Comparison of ENCODE assay signal across 1 cellular context in genomic region chr6:111872521-111873177, GRCh38.
TF ChIP-seq lines count a peak whose summit lies in the region.

No MANE protein-coding gene starts in this region.

TF ChIP-seq in HEK293, 187 proteins besides CTCF, POLR2A, EP300 and RAD21 (continued from another document and continues in another):
- TF ChIP-seq, protein P1, sequence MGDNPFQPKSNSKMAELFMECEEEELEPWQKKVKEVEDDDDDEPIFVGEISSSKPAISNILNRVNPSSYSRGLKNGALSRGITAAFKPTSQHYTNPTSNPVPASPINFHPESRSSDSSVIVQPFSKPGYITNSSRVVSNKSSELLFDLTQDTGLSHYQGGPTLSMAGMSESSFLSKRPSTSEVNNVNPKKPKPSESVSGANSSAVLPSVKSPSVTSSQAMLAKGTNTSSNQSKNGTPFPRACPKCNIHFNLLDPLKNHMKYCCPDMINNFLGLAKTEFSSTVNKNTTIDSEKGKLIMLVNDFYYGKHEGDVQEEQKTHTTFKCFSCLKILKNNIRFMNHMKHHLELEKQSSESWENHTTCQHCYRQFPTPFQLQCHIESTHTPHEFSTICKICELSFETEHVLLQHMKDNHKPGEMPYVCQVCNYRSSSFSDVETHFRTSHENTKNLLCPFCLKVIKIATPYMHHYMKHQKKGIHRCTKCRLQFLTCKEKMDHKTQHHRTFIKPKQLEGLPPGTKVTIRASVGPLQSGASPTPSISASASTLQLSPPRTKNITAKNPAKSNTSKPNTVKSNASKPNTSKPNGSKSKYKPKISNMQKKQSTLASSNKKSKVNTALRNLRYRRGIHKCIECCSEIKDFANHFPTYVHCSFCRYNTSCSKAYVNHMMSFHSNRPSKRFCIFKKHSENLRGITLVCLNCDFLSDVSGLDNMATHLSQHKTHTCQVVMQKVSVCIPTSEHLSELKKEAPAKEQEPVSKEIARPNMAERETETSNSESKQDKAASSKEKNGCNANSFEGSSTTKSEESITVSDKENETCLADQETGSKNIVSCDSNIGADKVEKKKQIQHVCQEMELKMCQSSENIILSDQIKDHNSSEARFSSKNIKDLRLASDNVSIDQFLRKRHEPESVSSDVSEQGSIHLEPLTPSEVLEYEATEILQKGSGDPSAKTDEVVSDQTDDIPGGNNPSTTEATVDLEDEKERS (tag by site-specific recombination; IDR thresholded peaks at IDR 0.05): no peak
- no peak for TF ChIP-seq ZNF837 (tag by site-specific recombination; IDR thresholded peaks at IDR 0.05)
- 0 out of 2 replicates have a peak, but pooled peaks have one; percentile 24 for TF ChIP-seq EGR2 (tag by site-specific recombination; IDR thresholded peaks at IDR 0.05; ENCODE audit: low read depth)
- TF ChIP-seq ZBTB48 (tag by site-specific recombination; IDR thresholded peaks at IDR 0.05): no peak
- TF ChIP-seq ZBTB8A (tag by site-specific recombination; IDR thresholded peaks at IDR 0.05): peak; percentile 89
- TF ChIP-seq GLIS2 (tag by site-specific recombination; IDR thresholded peaks at IDR 0.05): peak; percentile 90
- TF ChIP-seq TCF7L2 (IDR thresholded peaks at IDR 0.05; ENCODE audit: borderline replicate concordance, low read depth, low read length): no peak
- TF ChIP-seq PRDM1 (tag by site-specific recombination; IDR thresholded peaks at IDR 0.05): no peak
- TF ChIP-seq ZFHX2 (tag by site-specific recombination; conservative IDR thresholded peaks at IDR 0.05): peak; percentile 74
- no peak for TF ChIP-seq TRIM28 (IDR thresholded peaks at IDR 0.05; ENCODE audit: borderline replicate concordance, low read length)
- TF ChIP-seq, protein P2, sequence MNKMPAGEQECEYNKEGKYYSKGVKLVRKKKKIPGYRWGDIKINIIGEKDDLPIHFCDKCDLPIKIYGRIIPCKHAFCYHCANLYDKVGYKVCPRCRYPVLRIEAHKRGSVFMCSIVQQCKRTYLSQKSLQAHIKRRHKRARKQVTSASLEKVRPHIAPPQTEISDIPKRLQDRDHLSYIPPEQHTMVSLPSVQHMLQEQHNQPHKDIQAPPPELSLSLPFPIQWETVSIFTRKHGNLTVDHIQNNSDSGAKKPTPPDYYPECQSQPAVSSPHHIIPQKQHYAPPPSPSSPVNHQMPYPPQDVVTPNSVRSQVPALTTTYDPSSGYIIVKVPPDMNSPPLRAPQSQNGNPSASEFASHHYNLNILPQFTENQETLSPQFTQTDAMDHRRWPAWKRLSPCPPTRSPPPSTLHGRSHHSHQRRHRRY (tag by site-specific recombination; IDR thresholded peaks at IDR 0.05): no peak
- no peak for TF ChIP-seq ZNF610 (tag by site-specific recombination; IDR thresholded peaks at IDR 0.05; ENCODE audit: borderline replicate concordance)
- TF ChIP-seq MYNN (tag by site-specific recombination; IDR thresholded peaks at IDR 0.05; ENCODE audit: borderline replicate concordance): no peak
- TF ChIP-seq ZBTB20 (tag by site-specific recombination; IDR thresholded peaks at IDR 0.05): no peak
- no peak for TF ChIP-seq YY1 (tag by site-specific recombination; IDR thresholded peaks at IDR 0.05)
- no peak for TF ChIP-seq ZNF623 (tag by site-specific recombination; IDR thresholded peaks at IDR 0.05)
- TF ChIP-seq HOXC10 (CRISPR knock-in tag; IDR thresholded peaks at IDR 0.05): no peak
- no peak for TF ChIP-seq ZNF555 (tag by site-specific recombination; conservative IDR thresholded peaks at IDR 0.05)
- 0 out of 2 replicates have a peak, but pooled peaks have one; percentile 14 for TF ChIP-seq ZNF423 (tag by site-specific recombination; IDR thresholded peaks at IDR 0.05)
- TF ChIP-seq ZNF19 (tag by site-specific recombination; IDR thresholded peaks at IDR 0.05; ENCODE audit: low read depth): no peak
- 0 out of 2 replicates have a peak, but pooled peaks have one; percentile 53 for TF ChIP-seq ZNF184 (tag by site-specific recombination; IDR thresholded peaks at IDR 0.05)
- TF ChIP-seq ZNF629 (tag by site-specific recombination; IDR thresholded peaks at IDR 0.05): peak; percentile 75
- TF ChIP-seq ZNF2 (tag by site-specific recombination; IDR thresholded peaks at IDR 0.05): no peak
- no peak for TF ChIP-seq ZFP37 (tag by site-specific recombination; IDR thresholded peaks at IDR 0.05)
- TF ChIP-seq ZNF560 (tag by site-specific recombination; IDR thresholded peaks at IDR 0.05; ENCODE audit: borderline replicate concordance): no peak
- no peak for TF ChIP-seq ZNF777 (tag by site-specific recombination; IDR thresholded peaks at IDR 0.05; ENCODE audit: borderline replicate concordance)
- no peak for TF ChIP-seq ZNF169 (tag by site-specific recombination; IDR thresholded peaks at IDR 0.05)
- TF ChIP-seq ZNF701 (tag by site-specific recombination; IDR thresholded peaks at IDR 0.05): no peak
- no peak for TF ChIP-seq HOXA7 (CRISPR knock-in tag; IDR thresholded peaks at IDR 0.05; ENCODE audit: borderline replicate concordance)
- no peak for TF ChIP-seq KLF16 (tag by site-specific recombination; IDR thresholded peaks at IDR 0.05)
- TF ChIP-seq ZNF18 (tag by site-specific recombination; IDR thresholded peaks at IDR 0.05): no peak
- TF ChIP-seq ZNF529 (tag by site-specific recombination; IDR thresholded peaks at IDR 0.05; ENCODE audit: insufficient replicate concordance): no peak
- no peak for TF ChIP-seq ZNF155 (tag by site-specific recombination; IDR thresholded peaks at IDR 0.05)
- TF ChIP-seq, protein P3, sequence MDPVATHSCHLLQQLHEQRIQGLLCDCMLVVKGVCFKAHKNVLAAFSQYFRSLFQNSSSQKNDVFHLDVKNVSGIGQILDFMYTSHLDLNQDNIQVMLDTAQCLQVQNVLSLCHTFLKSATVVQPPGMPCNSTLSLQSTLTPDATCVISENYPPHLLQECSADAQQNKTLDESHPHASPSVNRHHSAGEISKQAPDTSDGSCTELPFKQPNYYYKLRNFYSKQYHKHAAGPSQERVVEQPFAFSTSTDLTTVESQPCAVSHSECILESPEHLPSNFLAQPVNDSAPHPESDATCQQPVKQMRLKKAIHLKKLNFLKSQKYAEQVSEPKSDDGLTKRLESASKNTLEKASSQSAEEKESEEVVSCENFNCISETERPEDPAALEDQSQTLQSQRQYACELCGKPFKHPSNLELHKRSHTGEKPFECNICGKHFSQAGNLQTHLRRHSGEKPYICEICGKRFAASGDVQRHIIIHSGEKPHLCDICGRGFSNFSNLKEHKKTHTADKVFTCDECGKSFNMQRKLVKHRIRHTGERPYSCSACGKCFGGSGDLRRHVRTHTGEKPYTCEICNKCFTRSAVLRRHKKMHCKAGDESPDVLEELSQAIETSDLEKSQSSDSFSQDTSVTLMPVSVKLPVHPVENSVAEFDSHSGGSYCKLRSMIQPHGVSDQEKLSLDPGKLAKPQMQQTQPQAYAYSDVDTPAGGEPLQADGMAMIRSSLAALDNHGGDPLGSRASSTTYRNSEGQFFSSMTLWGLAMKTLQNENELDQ (tag by site-specific recombination; IDR thresholded peaks at IDR 0.05; ENCODE audit: low read depth): no peak
- no peak for TF ChIP-seq ZNF518A (tag by site-specific recombination; conservative IDR thresholded peaks at IDR 0.05; ENCODE audit: low read depth)
- no peak for TF ChIP-seq ZNF747 (tag by site-specific recombination; IDR thresholded peaks at IDR 0.05)
- no peak for TF ChIP-seq BCL6B (tag by site-specific recombination; IDR thresholded peaks at IDR 0.05)
- no peak for TF ChIP-seq MZF1 (tag by site-specific recombination; IDR thresholded peaks at IDR 0.05; ENCODE audit: borderline replicate concordance)
- TF ChIP-seq IKZF3 (tag by site-specific recombination; IDR thresholded peaks at IDR 0.05): no peak; the same call in 1 of the 2 replicates
- TF ChIP-seq ZBTB7A (tag by site-specific recombination; IDR thresholded peaks at IDR 0.05; ENCODE audit: low read depth): no peak
- TF ChIP-seq ZNF544 (tag by site-specific recombination; IDR thresholded peaks at IDR 0.05): no peak
- TF ChIP-seq ZNF133 (tag by site-specific recombination; IDR thresholded peaks at IDR 0.05): no peak
- no peak for TF ChIP-seq ZFP3 (tag by site-specific recombination; IDR thresholded peaks at IDR 0.05; ENCODE audit: low read depth)
- peak; percentile 84 for TF ChIP-seq KLF8 (tag by site-specific recombination; IDR thresholded peaks at IDR 0.05)
- TF ChIP-seq ZSCAN16 (tag by site-specific recombination; IDR thresholded peaks at IDR 0.05): no peak
- TF ChIP-seq MEIS1 (CRISPR knock-in tag; IDR thresholded peaks at IDR 0.05; ENCODE audit: borderline replicate concordance): no peak
- TF ChIP-seq ZNF146 (tag by site-specific recombination; IDR thresholded peaks at IDR 0.05): 0 out of 2 replicates have a peak, but pooled peaks have one; percentile 7
- TF ChIP-seq GLIS1 (tag by site-specific recombination; IDR thresholded peaks at IDR 0.05): peak; percentile 78
- TF ChIP-seq PATZ1 (tag by site-specific recombination; IDR thresholded peaks at IDR 0.05): peak; percentile 88; the same call in 1 of the 2 replicates
- TF ChIP-seq ZNF132 (tag by site-specific recombination; IDR thresholded peaks at IDR 0.05; ENCODE audit: borderline replicate concordance): no peak
- TF ChIP-seq KLF17 (tag by site-specific recombination; IDR thresholded peaks at IDR 0.05): peak; percentile 90
- TF ChIP-seq WT1 (tag by site-specific recombination; IDR thresholded peaks at IDR 0.05): 0 out of 2 replicates have a peak, but pooled peaks have one; percentile 28
